30 cellular contexts compared by ENCODE assay signal in genomic region chr13:44351505-44351854, GRCh38. TPM values are rescaled to one million over a fixed set of nuclear protein-coding genes. Genes with fewer than 3 reads are reported as not detected.
DNase-seq lines count a peak whose midpoint lies in the region; ATAC-seq, FAIRE-seq and TF ChIP-seq lines count a peak whose summit lies in the region.
"Had no signal": no experiment of that assay in that cellular context is flagged by ENCODE, and none has a peak within 500 bp of the region (broad histone marks: within the 10 kb centered on the region; RNA-seq: fewer than 3 reads in every experiment).

No MANE protein-coding gene starts in this region.

- no peak overlapping the region for H2AK5ac ChIP-seq in H1 (ENCODE audit: low read depth, low read length)

- no peak overlapping the region for H3K4me3 Mint-ChIP-seq in CD8-positive, alpha-beta T cell
- H3K4me3 Mint-ChIP-seq: activated CD4-positive, alpha-beta memory T cell treated with anti-CD3 and anti-CD28 coated beads for 36 hours; activated T-cell treated with anti-CD3 and anti-CD28 coated beads, Interleukin-2, amount 50 U/mL, for 72 hours; CD4-positive, CD25-positive, alpha-beta regulatory T cell; central memory CD8-positive, alpha-beta T cell; endodermal cell; neural crest cell; stimulated activated naive CD8-positive, alpha-beta T cell treated with anti-CD3 and anti-CD28 coated beads, Interleukin-15, Interleukin-2, amounts not matched to agents 100 ng/mL and 50 ng/mL, for 24 hours; T-helper 2 cell treated with Interferon-gamma antibody and Interleukin-4, amounts not matched to agents 5 μg/mL and 100 μg/mL, for 36 hours had no signal

- DNase-seq in H1 (ENCODE audit: low read depth in 1 of 2, low spot score in 2 of 2) (no peak), lower lobe of right lung (no peak), upper lobe of left lung (no peak), omental fat pad (ENCODE audit: low spot score) (no peak), NCI-H524 treated with DMSO at 0.1 percent for 48 hours (lab: John Stamatoyannopoulos, UW) (no peak)
- DNase-seq in CD8-positive, alpha-beta T cell, result no peak
- DNase-seq: activated CD4-positive, alpha-beta memory T cell treated with anti-CD3 and anti-CD28 coated beads for 36 hours; activated CD4-positive, CD25-positive, alpha-beta regulatory T cell treated with anti-CD3 and anti-CD28 coated beads, Interleukin-2, amount 50 U/mL, for 72 hours; activated naive CD4-positive, alpha-beta T cell; activated T-cell treated with anti-CD3 and anti-CD28 coated beads, Interleukin-2, amount 50 U/mL, for 72 hours; CD4-positive, CD25-positive, alpha-beta regulatory T cell; EL; GOT3; mammary epithelial cell; MV-4-11; NCI-H1436; NCI-H2227 treated with DMSO at 0.1 percent for 48 hours; Peyer's patch; right cardiac atrium; SHP77 treated with DMSO at 0.1 percent for 48 hours; stimulated activated CD8-positive, alpha-beta memory T cell treated with anti-CD3 and anti-CD28 coated beads, Interleukin-4, amount 100 ng/mL, for 48 hours; thyroid gland had no signal

- H3K36me3 Mint-ChIP-seq in CD8-positive, alpha-beta T cell, result no peaks in the 10 kb centered on the region
- H3K36me3 Mint-ChIP-seq: activated CD4-positive, alpha-beta memory T cell treated with anti-CD3 and anti-CD28 coated beads for 36 hours; CD4-positive, CD25-positive, alpha-beta regulatory T cell had no signal

- CTCF ChIA-PET in H1 (lab: Charles Lee; ENCODE audit: partially characterized antibody), result no interaction called here
- CTCF ChIA-PET in CD8-positive, alpha-beta T cell (lab: Charles Lee), result no interaction called here

- no peak for TF ChIP-seq POLR2A in H1 (IDR thresholded peaks at IDR 0.05; ENCODE audit: control extremely low read depth in 1 of 2, low read depth in 2 of 2, low read length in 2 of 2)
- no peak for TF ChIP-seq POLR2A in upper lobe of left lung (IDR thresholded peaks at IDR 0.05)

- H4K5ac ChIP-seq in H1 (ENCODE audit: insufficient read length, low read depth, low read length), result no peak overlapping the region

- no peaks in the 10 kb centered on the region for H3K27me3 Mint-ChIP-seq in CD8-positive, alpha-beta T cell (ENCODE audit: low read depth)
- H3K27me3 Mint-ChIP-seq: CD4-positive, CD25-positive, alpha-beta regulatory T cell; central memory CD8-positive, alpha-beta T cell; stimulated activated naive CD8-positive, alpha-beta T cell treated with anti-CD3 and anti-CD28 coated beads, Interleukin-15, Interleukin-2, amounts not matched to agents 100 ng/mL and 50 ng/mL, for 24 hours had no signal

- H3K23me2 ChIP-seq in H1 (ENCODE audit: low read depth, low read length), result no peaks in the 10 kb centered on the region

- H3K4me3 ChIP-seq in H1 (ENCODE audit: extremely low read depth in 1 of 4, insufficient read depth in 2 of 4, low read depth in 3 of 4, low read length in 4 of 4), result no peak overlapping the region
- H3K4me3 ChIP-seq in lower lobe of right lung, result no peak overlapping the region
- no peak overlapping the region for H3K4me3 ChIP-seq in upper lobe of left lung
- no peak overlapping the region for H3K4me3 ChIP-seq in CD8-positive, alpha-beta T cell (ENCODE audit: low read depth, low read length)
- H3K4me3 ChIP-seq: Peyer's patch, thyroid gland had no signal

- no peaks in the 10 kb centered on the region for H3K79me1 ChIP-seq in H1 (ENCODE audit: low read depth, low read length)

- H4K91ac ChIP-seq in H1 (replicated peaks; ENCODE audit: insufficient read length, low read length), result no peak overlapping the region

- TF ChIP-seq EP300 in H1 (IDR thresholded peaks at IDR 0.05; ENCODE audit: borderline replicate concordance in 1 of 2, low read depth in 2 of 2, low read length in 2 of 2) (no peak), upper lobe of left lung (IDR thresholded peaks at IDR 0.05) (no peak)

- H4K8ac ChIP-seq in H1 (ENCODE audit: extremely low read depth, insufficient read depth, low read length), result no peak overlapping the region

- no peak overlapping the region for H3K9ac ChIP-seq in H1 (replicated peaks in 1 of 4; ENCODE audit: extremely low read depth in 1 of 4, low read depth in 3 of 4, low read length in 3 of 4)
- H3K9ac ChIP-seq: KMS-11, parathyroid adenoma had no signal

- intact Hi-C loops in lower lobe of right lung (cut with DNase I), result no loop called here
- intact Hi-C loops in CD8-positive, alpha-beta T cell (cut with DNase I, micrococcal nuclease), result no loop called here

- H3K27me3 ChIP-seq in H1 (replicated peaks in 1 of 4; ENCODE audit: control insufficient read depth in 3 of 4, extremely low read depth in 1 of 4, insufficient read depth in 3 of 4, low read length in 3 of 4) (no peaks in the 10 kb centered on the region), lower lobe of right lung (ENCODE audit: low read depth) (no peaks in the 10 kb centered on the region), upper lobe of left lung (no peaks in the 10 kb centered on the region)
- no peaks in the 10 kb centered on the region for H3K27me3 ChIP-seq in CD8-positive, alpha-beta T cell (ENCODE audit: insufficient read depth, low read length)
- H3K27me3 ChIP-seq: Peyer's patch, thyroid gland had no signal

- H3K18ac ChIP-seq in H1 (ENCODE audit: extremely low read depth, low read length), result no peak overlapping the region

- H3K79me2 ChIP-seq in H1 (ENCODE audit: control insufficient read depth in 1 of 2, insufficient read depth in 2 of 2, low read length in 2 of 2), result no peaks in the 10 kb centered on the region
- H3K79me2 ChIP-seq: parathyroid adenoma had no signal

- no peak overlapping the region for H3K4me2 ChIP-seq in H1 (ENCODE audit: insufficient read depth in 1 of 2, low read depth in 2 of 2, low read length in 2 of 2)
- H3K4me2 ChIP-seq: KMS-11 had no signal

- no peaks in the 10 kb centered on the region for H3K9me3 Mint-ChIP-seq in CD8-positive, alpha-beta T cell
- H3K9me3 Mint-ChIP-seq: activated CD4-positive, alpha-beta memory T cell treated with anti-CD3 and anti-CD28 coated beads for 36 hours; activated T-cell treated with anti-CD3 and anti-CD28 coated beads, Interleukin-2, amount 50 U/mL, for 72 hours; central memory CD8-positive, alpha-beta T cell; endodermal cell; neural crest cell; stimulated activated naive CD8-positive, alpha-beta T cell treated with anti-CD3 and anti-CD28 coated beads, Interleukin-15, Interleukin-2, amounts not matched to agents 100 ng/mL and 50 ng/mL, for 24 hours; T-helper 2 cell treated with Interferon-gamma antibody and Interleukin-4, amounts not matched to agents 5 μg/mL and 100 μg/mL, for 36 hours had no signal

- peak overlapping the region; percentile 74 for H2AFZ ChIP-seq in H1 (ENCODE audit: low read length)
- H2AFZ ChIP-seq: parathyroid adenoma had no signal

- no peak overlapping the region for H2BK20ac ChIP-seq in H1 (ENCODE audit: low read length)

- no peak overlapping the region for H2BK5ac ChIP-seq in H1 (ENCODE audit: low read depth, low read length)

- H3K9me3 ChIP-seq in KOPT-K1 (ENCODE audit: insufficient read depth, low read length, poor library complexity, severe bottlenecking), result no peaks in the 10 kb centered on the region
- H3K9me3 ChIP-seq in H1 (ENCODE audit: insufficient read depth in 2 of 2, low read depth in 1 of 2, low read length in 1 of 2), result no peaks in the 10 kb centered on the region
- no peaks in the 10 kb centered on the region for H3K9me3 ChIP-seq in lower lobe of right lung
- H3K9me3 ChIP-seq in upper lobe of left lung, result no peaks in the 10 kb centered on the region
- H3K9me3 ChIP-seq in CD8-positive, alpha-beta T cell (ENCODE audit: low read length), result no peaks in the 10 kb centered on the region
- H3K9me3 ChIP-seq: Peyer's patch, thyroid gland had no signal

- no peak for FAIRE-seq in H1 (lab: Jason Lieb, UNC)

- H2BK12ac ChIP-seq in H1 (ENCODE audit: low read depth, low read length), result no peak overlapping the region

- no peaks in the 10 kb centered on the region for H4K20me1 ChIP-seq in H1 (replicated peaks in 1 of 2; ENCODE audit: control insufficient read depth in 1 of 2, insufficient read depth in 2 of 2, low read length in 2 of 2)

- H3K56ac ChIP-seq in H1 (replicated peaks; ENCODE audit: insufficient read length, low read depth, low read length), result no peak overlapping the region

- ATAC-seq in lower lobe of right lung (no peak), upper lobe of left lung (ENCODE audit: low FRiP score in 2 of 2) (no peak), omental fat pad (ENCODE audit: low FRiP score) (no peak)
- ATAC-seq in CD8-positive, alpha-beta T cell, result no peak
- ATAC-seq: activated T-cell treated with anti-CD3 and anti-CD28 coated beads, Interleukin-2, amount 50 U/mL, for 72 hours; right cardiac atrium had no signal

- POLR2A ChIA-PET in H1 (lab: Charles Lee; ENCODE audit: partially characterized antibody), result interaction anchor here (0.8 kb wide), 1 partner anchor 85 kb away, joined by 5 read pairs; no protein-coding TSS in a partner anchor
- POLR2A ChIA-PET in CD8-positive, alpha-beta T cell (lab: Charles Lee), result interaction anchor here (0.9 kb wide), 1 partner anchor 9 kb away, joined by 6 read pairs; no protein-coding TSS in a partner anchor

- no peak for TF ChIP-seq RAD21 in H1 (IDR thresholded peaks at IDR 0.05 in 1 of 2, conservative IDR thresholded peaks at IDR 0.05 in 1 of 2; ENCODE audit: low read depth in 2 of 2, low read length in 2 of 2)

- H3K36me3 ChIP-seq in KOPT-K1 (ENCODE audit: insufficient read depth, low read length), result no peaks in the 10 kb centered on the region
- no peaks in the 10 kb centered on the region for H3K36me3 ChIP-seq in H1 (ENCODE audit: control insufficient read depth in 2 of 4, insufficient read depth in 4 of 4, low read length in 3 of 4)
- no peaks in the 10 kb centered on the region for H3K36me3 ChIP-seq in lower lobe of right lung
- no peaks in the 10 kb centered on the region for H3K36me3 ChIP-seq in upper lobe of left lung
- H3K36me3 ChIP-seq in CD8-positive, alpha-beta T cell (ENCODE audit: insufficient read depth, low read length), result no peaks in the 10 kb centered on the region
- H3K36me3 ChIP-seq: Peyer's patch, thyroid gland had no signal

- H3K27ac Mint-ChIP-seq in CD8-positive, alpha-beta T cell, result no peak overlapping the region
- H3K27ac Mint-ChIP-seq: activated CD4-positive, alpha-beta memory T cell treated with anti-CD3 and anti-CD28 coated beads for 36 hours; activated T-cell treated with anti-CD3 and anti-CD28 coated beads, Interleukin-2, amount 50 U/mL, for 72 hours; CD4-positive, CD25-positive, alpha-beta regulatory T cell; stimulated activated naive CD8-positive, alpha-beta T cell treated with anti-CD3 and anti-CD28 coated beads, Interleukin-15, Interleukin-2, amounts not matched to agents 100 ng/mL and 50 ng/mL, for 24 hours; T-helper 2 cell treated with Interferon-gamma antibody and Interleukin-4, amounts not matched to agents 5 μg/mL and 100 μg/mL, for 36 hours had no signal

- TF ChIP-seq CTCF in H1 (IDR thresholded peaks at IDR 0.05; ENCODE audit: control extremely low read depth in 1 of 3, insufficient read depth in 1 of 3, low read depth in 1 of 3, low read length in 3 of 3), result no peak
- TF ChIP-seq CTCF in lower lobe of right lung (IDR thresholded peaks at IDR 0.05), result no peak
- no peak for TF ChIP-seq CTCF in upper lobe of left lung (IDR thresholded peaks at IDR 0.05)
- no peak for TF ChIP-seq CTCF in CD8-positive, alpha-beta T cell (IDR thresholded peaks at IDR 0.05)
- no peak for TF ChIP-seq CTCF in omental fat pad (IDR thresholded peaks at IDR 0.05)

- H2BK15ac ChIP-seq in H1 (ENCODE audit: low read length), result 0 out of 2 replicates have a peak overlapping the region, but pooled peaks have one; percentile 14

- 92% methylated on average over 4 of the region's 4 CpGs; no CpG with 5 or more reads in 1 of the 2 experiments for WGBS in H1 (ENCODE audit: extremely low coverage in 1 of 2, insufficient coverage in 1 of 2, insufficient read length in 1 of 2, insufficient replicate concordance in 2 of 2, low coverage in 1 of 2, low lambda C conversion rate in 2 of 2, missing lambda C conversion rate in 1 of 2), 2 experiments
- 82 to 95% methylated on average over 4 of the region's 4 CpGs for WGBS in upper lobe of left lung, 2 donors

- no peak overlapping the region for H3K14ac ChIP-seq in H1 (ENCODE audit: insufficient read length)

- H3K4me1 Mint-ChIP-seq in CD8-positive, alpha-beta T cell (ENCODE audit: low read depth), result peaks cover 18% of the 10 kb centered on the region

- H3K4ac ChIP-seq in H1 (replicated peaks; ENCODE audit: insufficient read length, low read depth, low read length), result no peak overlapping the region

- H2BK120ac ChIP-seq in H1 (replicated peaks; ENCODE audit: low read depth, low read length), result no peak overlapping the region

- H3K23ac ChIP-seq in H1 (ENCODE audit: insufficient read length), result no peak overlapping the region

- H3K4me1 ChIP-seq in H1 (replicated peaks in 1 of 4; ENCODE audit: control insufficient read depth in 3 of 4, insufficient read depth in 4 of 4, low read length in 3 of 4) (no peaks in the 10 kb centered on the region), lower lobe of right lung (no peaks in the 10 kb centered on the region), upper lobe of left lung (peaks cover 0 to 4% (median 0%) of the 10 kb centered on the region in 4 donors)
- no peaks in the 10 kb centered on the region for H3K4me1 ChIP-seq in CD8-positive, alpha-beta T cell (ENCODE audit: insufficient read depth, low read length)
- H3K4me1 ChIP-seq: Peyer's patch had no signal

- H3K27ac ChIP-seq in KOPT-K1 (ENCODE audit: low read depth, low read length, poor library complexity, severe bottlenecking) (peak overlapping the region; percentile 72), H1 (ENCODE audit: low read depth, low read length) (no peak overlapping the region), lower lobe of right lung (peak overlapping the region; percentile 80), upper lobe of left lung (peak overlapping the region; percentile 76 to 83 (median 82))
- H3K27ac ChIP-seq in CD8-positive, alpha-beta T cell (ENCODE audit: low read depth, low read length), result no peak overlapping the region
- H3K27ac ChIP-seq: KMS-11, parathyroid adenoma, Peyer's patch had no signal

RNA-seq across cellular contexts. Expression of gene SERP2, which starts 22.1 kb away (rescaled TPM):
- total RNA-seq in H1 (2021; fragmentation: NEBNext Ultra II Directional; extraction: Animal tissue kit (Norgen Biotek cat#: 25700)), result 1.7 and 2.0 TPM in 2 replicates
- 2.1 and 2.3 TPM in 2 replicates for polyA plus RNA-seq in H1 (2011; rRNA removed)
- polyA plus RNA-seq in H1 (2011; cell fraction: cytosol; rRNA removed), result 2.4 TPM
- polyA plus RNA-seq in H1 (2011; cell fraction: nucleus; rRNA removed), result 2.1 TPM
- polyA plus RNA-seq in H1 (2012, experiment 1 of 2), result 1.5 to 3.2 TPM (median 2.6 TPM) in 4 replicates
- 3.5 TPM for polyA plus RNA-seq in H1 (2012, experiment 2 of 2)
- polyA plus RNA-seq in H1 (2013, experiment 1 of 2), result 1.3 TPM
- 2.0 TPM for polyA plus RNA-seq in H1 (2013, experiment 2 of 2)
- 0.54 and 2.7 TPM in 2 replicates for polyA minus RNA-seq in H1 (2011; rRNA and poly(A)+ RNA removed)
- polyA minus RNA-seq in H1 (2011; cell fraction: cytosol; rRNA and poly(A)+ RNA removed), result 2.6 TPM
- 1.5 TPM for polyA minus RNA-seq in H1 (2011; cell fraction: nucleus; rRNA and poly(A)+ RNA removed)
- total RNA-seq in lower lobe of right lung (3.7 TPM), upper lobe of left lung (10 to 100 TPM in 1 of 6 donors, 1 to 10 TPM in 4, under 1 TPM in 1; 0.89 to 27.2 (median 3.8) TPM), omental fat pad (1 to 10 TPM; 2.0 to 4.9 (median 3.9) TPM)
- not detected for total RNA-seq in CD8-positive, alpha-beta T cell
- total RNA-seq: activated CD4-positive, alpha-beta memory T cell treated with anti-CD3 and anti-CD28 coated beads for 36 hours; CD4-positive, CD25-positive, alpha-beta regulatory T cell had no signal

Comparison
In these comparisons a context has a peak if more than half of its experiments do, and no peak if none do; other contexts are left out.
1. H3K27ac ChIP-seq: peak in KOPT-K1 (single experiment), lower lobe of right lung (single experiment) and upper lobe of left lung (4 of 4); none in H1 (single experiment) and CD8-positive, alpha-beta T cell (single experiment).